17 cellular contexts compared by ENCODE assay signal in genomic region chr18:11887305-11888262, GRCh38. TPM values are rescaled to one million over a fixed set of nuclear protein-coding genes. Genes with fewer than 3 reads are reported as not detected.
A peak's percentile ranks its signal among the peaks of the same experiment; 100 is the strongest.
DNase-seq lines count a peak whose midpoint lies in the region; ATAC-seq and TF ChIP-seq lines count a peak whose summit lies in the region.
"Had no signal": no experiment of that assay in that cellular context is flagged by ENCODE, and none has a peak within 500 bp of the region (broad histone marks: within the 10 kb centered on the region; RNA-seq: fewer than 3 reads in every experiment).

No MANE protein-coding gene starts in this region.

- 71% methylated on average over 10 of the region's 10 CpGs for WGBS in upper lobe of left lung, 2 donors

- no peaks in the 10 kb centered on the region for H3K9me3 ChIP-seq in left lung
- H3K9me3 ChIP-seq in upper lobe of left lung: no peaks in the 10 kb centered on the region
- H3K9me3 ChIP-seq: uterus had no signal

- H3K4me3 ChIP-seq in left lung (no peak overlapping the region), upper lobe of left lung (no peak overlapping the region)
- H3K4me3 ChIP-seq: uterus had no signal

- POLR2A ChIA-PET in WTC11 (lab: Charles Lee): interaction anchor here (0.7 kb wide), 2 partner anchors 94 to 154 kb away, joined by 3 read pairs; partner anchors contain the start of gene IMPA2

- H3K36me3 ChIP-seq in left lung (peaks cover 0 to 85% of the 10 kb centered on the region in 2 donors), upper lobe of left lung (peaks cover 8 to 72% (median 42%) of the 10 kb centered on the region in 4 donors)
- H3K36me3 ChIP-seq: uterus had no signal

- H3K27me3 Mint-ChIP-seq in activated naive CD4-positive, alpha-beta T cell treated with anti-CD3 and anti-CD28 coated beads, Interleukin-2, amount 10 ng/mL, durations not matched to agents 7 days and 5 days: no peaks in the 10 kb centered on the region
- no peaks in the 10 kb centered on the region for H3K27me3 Mint-ChIP-seq in WTC11 (ENCODE audit: low read depth)
- H3K27me3 Mint-ChIP-seq: IgD-negative memory B cell; stimulated activated naive B cell treated with anti-CD40 and anti-IgM and Interleukin-4, amounts not matched to agents 10 μg/mL and 1 μg/mL and 100 μg/mL, for 72 hours had no signal

- H3K27ac Mint-ChIP-seq in activated naive CD4-positive, alpha-beta T cell treated with anti-CD3 and anti-CD28 coated beads, Interleukin-2, amount 50 U/mL, for 72 hours: peak overlapping the region in 1 of 2 donors; percentile 80
- H3K27ac Mint-ChIP-seq in activated naive CD4-positive, alpha-beta T cell treated with anti-CD3 and anti-CD28 coated beads, Interleukin-2, amount 10 ng/mL, durations not matched to agents 7 days and 5 days: no peak overlapping the region
- H3K27ac Mint-ChIP-seq in WTC11: peak overlapping the region; percentile 85; the same call in 1 of the 2 replicates
- H3K27ac Mint-ChIP-seq: CD8-positive, alpha-beta T cell; IgD-negative memory B cell; stimulated activated naive B cell treated with anti-CD40 and anti-IgM and Interleukin-4, amounts not matched to agents 10 μg/mL and 1 μg/mL and 100 μg/mL, for 72 hours had no signal

- H3K27me3 ChIP-seq in left lung (no peaks in the 10 kb centered on the region), upper lobe of left lung (no peaks in the 10 kb centered on the region)
- H3K27me3 ChIP-seq: uterus had no signal

- H3K4me1 Mint-ChIP-seq in activated naive CD4-positive, alpha-beta T cell treated with anti-CD3 and anti-CD28 coated beads, Interleukin-2, amount 10 ng/mL, durations not matched to agents 7 days and 5 days: no peaks in the 10 kb centered on the region
- peaks cover 7% of the 10 kb centered on the region for H3K4me1 Mint-ChIP-seq in WTC11

- no peak for DNase-seq in activated naive CD4-positive, alpha-beta T cell treated with anti-CD3 and anti-CD28 coated beads, Interleukin-2, amount 50 U/mL, for 72 hours (ENCODE audit: low spot score in 2 of 2)
- no peak for DNase-seq in activated naive CD4-positive, alpha-beta T cell treated with anti-CD3 and anti-CD28 coated beads, Interleukin-2, amount 10 ng/mL, durations not matched to agents 7 days and 5 days
- DNase-seq in WTC11 (ENCODE audit: low spot score) (no peak), left lung (no peak), upper lobe of left lung (peak in 1 of 2 donors; percentile 61), H4 (ENCODE audit: low spot score) (no peak)
- DNase-seq: CD8-positive, alpha-beta T cell; glutamatergic neuron; NCI-H1092; NCI-H2171; NK-92 treated with Interleukin-12 subunit alpha and Interleukin-12 subunit beta, amount 100 ng/mL, for 24 hours; SHP77 treated with DMSO at 0.1 percent for 48 hours; stimulated activated naive B cell treated with anti-CD40 and anti-IgM and Interleukin-4, amounts not matched to agents 10 μg/mL and 1 μg/mL and 100 μg/mL, for 72 hours; uterus had no signal

- intact Hi-C loops in left lung (cut with DNase I): no loop called here

- TF ChIP-seq CTCF in WTC11 (IDR thresholded peaks at IDR 0.05) (no peak), left lung (IDR thresholded peaks at IDR 0.05) (no peak), upper lobe of left lung (IDR thresholded peaks at IDR 0.05) (no peak)

- H3K36me3 Mint-ChIP-seq in activated naive CD4-positive, alpha-beta T cell treated with anti-CD3 and anti-CD28 coated beads, Interleukin-2, amount 50 U/mL, for 72 hours: peaks cover 0 to 4% of the 10 kb centered on the region in 2 donors
- H3K36me3 Mint-ChIP-seq in activated naive CD4-positive, alpha-beta T cell treated with anti-CD3 and anti-CD28 coated beads, Interleukin-2, amount 10 ng/mL, durations not matched to agents 7 days and 5 days: peaks cover 28% of the 10 kb centered on the region
- H3K36me3 Mint-ChIP-seq in WTC11: peaks cover 38% of the 10 kb centered on the region

- H3K27ac ChIP-seq in left lung (peak overlapping the region in 1 of 2 donors; percentile 29), upper lobe of left lung (peak overlapping the region in 3 of 4 donors; percentile 21 to 53 (median 45))
- H3K27ac ChIP-seq: uterus had no signal

- H3K4me3 Mint-ChIP-seq in activated naive CD4-positive, alpha-beta T cell treated with anti-CD3 and anti-CD28 coated beads, Interleukin-2, amount 10 ng/mL, durations not matched to agents 7 days and 5 days: no peak overlapping the region
- no peak overlapping the region for H3K4me3 Mint-ChIP-seq in WTC11
- H3K4me3 Mint-ChIP-seq: CD8-positive, alpha-beta T cell; stimulated activated naive B cell treated with anti-CD40 and anti-IgM and Interleukin-4, amounts not matched to agents 10 μg/mL and 1 μg/mL and 100 μg/mL, for 72 hours had no signal

- peak in 1 of 4 donors; percentile 54 for TF ChIP-seq EP300 in upper lobe of left lung (IDR thresholded peaks at IDR 0.05)

- no peak for TF ChIP-seq POLR2A in upper lobe of left lung (IDR thresholded peaks at IDR 0.05)

- CTCF ChIA-PET in activated naive CD4-positive, alpha-beta T cell treated with anti-CD3 and anti-CD28 coated beads, Interleukin-2, amount 10 ng/mL, durations not matched to agents 7 days and 5 days (lab: Charles Lee): interaction anchor here (1.3 kb wide), 1 partner anchor 14 kb away, joined by 3 read pairs; no protein-coding TSS in a partner anchor
- CTCF ChIA-PET in WTC11 (lab: Charles Lee): interaction anchor here (0.6 to 1.2 kb wide), 6 partner anchors 50 to 232 kb away, joined by 3 to 5 read pairs (median 4); no protein-coding TSS in a partner anchor

- H3K4me1 ChIP-seq in left lung (peaks cover 0 to 34% of the 10 kb centered on the region in 2 donors), upper lobe of left lung (peaks cover 0 to 27% (median 17%) of the 10 kb centered on the region in 4 donors)
- H3K4me1 ChIP-seq: uterus had no signal

- peak; percentile 55 to 71 for ATAC-seq in activated naive CD4-positive, alpha-beta T cell treated with anti-CD3 and anti-CD28 coated beads, Interleukin-2, amount 50 U/mL, for 72 hours
- ATAC-seq in WTC11 (no peak), left lung (peak; percentile 92), upper lobe of left lung (ENCODE audit: low FRiP score in 2 of 2) (peak; percentile 40 to 89), GM18868 (IDR thresholded peaks at IDR 0.05; ENCODE audit: unreplicated experiment) (no peak), GM18870 (IDR thresholded peaks at IDR 0.05; ENCODE audit: unreplicated experiment) (no peak)
- ATAC-seq: CD8-positive, alpha-beta T cell; stimulated activated naive B cell treated with anti-CD40 and anti-IgM and Interleukin-4, amounts not matched to agents 10 μg/mL and 1 μg/mL and 100 μg/mL, for 72 hours had no signal

- H3K9me3 Mint-ChIP-seq in activated naive CD4-positive, alpha-beta T cell treated with anti-CD3 and anti-CD28 coated beads, Interleukin-2, amount 50 U/mL, for 72 hours: no peaks in the 10 kb centered on the region
- no peaks in the 10 kb centered on the region for H3K9me3 Mint-ChIP-seq in activated naive CD4-positive, alpha-beta T cell treated with anti-CD3 and anti-CD28 coated beads, Interleukin-2, amount 10 ng/mL, durations not matched to agents 7 days and 5 days
- no peaks in the 10 kb centered on the region for H3K9me3 Mint-ChIP-seq in WTC11
- H3K9me3 Mint-ChIP-seq: CD8-positive, alpha-beta T cell; IgD-negative memory B cell; stimulated activated naive B cell treated with anti-CD40 and anti-IgM and Interleukin-4, amounts not matched to agents 10 μg/mL and 1 μg/mL and 100 μg/mL, for 72 hours had no signal

TF ChIP-seq in WTC11, 78 proteins besides CTCF, POLR2A, EP300 and RAD21:
- TF ChIP-seq TP53 (CRISPR knock-in tag; IDR thresholded peaks at IDR 0.05) (no peak), ATF6 (CRISPR knock-in tag; IDR thresholded peaks at IDR 0.05) (no peak)

RNA-seq across cellular contexts. Expression of gene MPPE1, which starts 20.5 kb away (rescaled TPM):
- 10 to 100 TPM; 38.1 to 67.2 TPM for total RNA-seq in activated naive CD4-positive, alpha-beta T cell treated with anti-CD3 and anti-CD28 coated beads, Interleukin-2, amount 50 U/mL, for 72 hours
- total RNA-seq in WTC11 (2021): 26.4 to 30.6 TPM (median 29.1 TPM) in 3 replicates
- total RNA-seq in left lung: 10 to 100 TPM; 62.8 to 68.0 TPM
- 100 to 1,000 TPM in 1 of 6 donors, 10 to 100 TPM in 5; 37.4 to 114 (median 75.3) TPM for total RNA-seq in upper lobe of left lung
- 9.1 and 21.9 TPM in 2 replicates for total RNA-seq in H4 (2014; rRNA removed; shearing (Covaris generic))

RNA-seq across cellular contexts. Expression of gene CHMP1B, which starts 36.4 kb away (rescaled TPM):
- 10 to 100 TPM; 23.5 to 26.4 TPM for total RNA-seq in activated naive CD4-positive, alpha-beta T cell treated with anti-CD3 and anti-CD28 coated beads, Interleukin-2, amount 50 U/mL, for 72 hours
- 34.1 to 37.2 TPM (median 35.5 TPM) in 3 replicates for total RNA-seq in WTC11 (2021)
- 10 to 100 TPM; 33.4 to 41.8 TPM for total RNA-seq in left lung
- total RNA-seq in upper lobe of left lung: 10 to 100 TPM; 29.3 to 61.4 (median 50.0) TPM
- total RNA-seq in H4 (2014; rRNA removed; shearing (Covaris generic)): 49.8 and 54.4 TPM in 2 replicates

Comparison
In these comparisons a context has a peak if more than half of its experiments do, and no peak if none do; other contexts are left out.
1. ATAC-seq: peak in activated naive CD4-positive, alpha-beta T cell treated with anti-CD3 and anti-CD28 coated beads, Interleukin-2, amount 50 U/mL, for 72 hours (2 of 2), left lung (single experiment) and upper lobe of left lung (2 of 2); none in WTC11 (single experiment), GM18868 (single experiment) and GM18870 (single experiment).